ENCODE assay signal across 8 cellular contexts in genomic region chr14:38197001-38197760, GRCh38. TPM values are rescaled to one million over a fixed set of nuclear protein-coding genes. Genes with fewer than 3 reads are reported as not detected.
DNase-seq lines count a peak whose midpoint lies in the region; ATAC-seq, FAIRE-seq and TF ChIP-seq lines count a peak whose summit lies in the region.
"Had no signal": no experiment of that assay in that cellular context is flagged by ENCODE, and none has a peak within 500 bp of the region (broad histone marks: within the 10 kb centered on the region; RNA-seq: fewer than 3 reads in every experiment).

No MANE protein-coding gene starts in this region.

- no peak for FAIRE-seq in endothelial cell of umbilical vein (lab: Jason Lieb, UNC)

- no peaks in the 10 kb centered on the region for H4K20me1 ChIP-seq in MM.1S (ENCODE audit: insufficient read depth, low read length)
- H4K20me1 ChIP-seq in endothelial cell of umbilical vein (replicated peaks; ENCODE audit: control insufficient read depth, extremely low read depth, insufficient read depth, low read length), result no peaks in the 10 kb centered on the region

- H3K36me3 ChIP-seq in MM.1S (replicated peaks; ENCODE audit: insufficient read depth, low read length) (no peaks in the 10 kb centered on the region), endothelial cell of umbilical vein (ENCODE audit: control insufficient read depth in 2 of 2, extremely low read depth in 1 of 2, insufficient read depth in 2 of 2, low read length in 2 of 2) (no peaks in the 10 kb centered on the region), parathyroid adenoma (ENCODE audit: control insufficient read depth, insufficient read depth, low read length) (no peaks in the 10 kb centered on the region)
- H3K36me3 ChIP-seq: SJSA1 had no signal

- H3K9me2 ChIP-seq in MM.1S (replicated peaks; ENCODE audit: insufficient read depth, low read length), result no peaks in the 10 kb centered on the region

- CTCF ChIA-PET in endothelial cell of umbilical vein (lab: Charles Lee), result interaction anchor here (0.9 to 3.3 kb wide), 9 partner anchors 9 to 403 kb away, joined by 3 to 10 read pairs (median 6); partner anchors contain the start of gene SSTR1

- H3K4me2 ChIP-seq in MM.1S (ENCODE audit: low read depth, low read length) (no peak overlapping the region), endothelial cell of umbilical vein (ENCODE audit: insufficient read depth, low read length) (no peak overlapping the region), parathyroid adenoma (ENCODE audit: low read length) (no peak overlapping the region)

- H3K9ac ChIP-seq in MM.1S (ENCODE audit: low read length) (no peak overlapping the region), endothelial cell of umbilical vein (replicated peaks; ENCODE audit: extremely low read depth, insufficient read depth, low read length) (no peak overlapping the region), parathyroid adenoma (no peak overlapping the region)

- no peaks in the 10 kb centered on the region for H3F3A ChIP-seq in MM.1S (ENCODE audit: insufficient read depth, low read length)

- no peak for ATAC-seq in GM21447 (IDR thresholded peaks at IDR 0.05; ENCODE audit: unreplicated experiment)

- TF ChIP-seq POLR2A in endothelial cell of umbilical vein (IDR thresholded peaks at IDR 0.05; ENCODE audit: low read depth, low read length), result no peak

- peak; percentile 38 for DNase-seq in GM03348 (ENCODE audit: low spot score)
- peak; percentile 6 for DNase-seq in MM.1S
- DNase-seq in endothelial cell of umbilical vein (ENCODE audit: low read depth, low spot score), result peak; percentile 23
- no peak for DNase-seq in A172 (ENCODE audit: low spot score)
- DNase-seq in cerebellar nuclear complex (lab: John Stamatoyannopoulos, UW), result no peak

- H3K4me1 ChIP-seq in MM.1S (ENCODE audit: low read length), result no peaks in the 10 kb centered on the region
- no peaks in the 10 kb centered on the region for H3K4me1 ChIP-seq in endothelial cell of umbilical vein (ENCODE audit: control insufficient read depth, extremely low read depth, insufficient read depth, low read length)
- no peaks in the 10 kb centered on the region for H3K4me1 ChIP-seq in parathyroid adenoma
- H3K4me1 ChIP-seq: SJSA1 had no signal

- POLR2A ChIA-PET in endothelial cell of umbilical vein (lab: Charles Lee), result no interaction called here

- dilution Hi-C loops in endothelial cell of umbilical vein (cut with MboI; ENCODE audit: extremely low pct_ligation_motif_present, low sequenced_read_pairs), result no loop called here

- no TSS peak for BruUV-seq in endothelial cell of umbilical vein (replicated peaks; lab: Mats Ljungman, UMichigan)

- no peaks in the 10 kb centered on the region for H3K9me3 ChIP-seq in MM.1S (replicated peaks; ENCODE audit: insufficient read depth, low read length)
- no peaks in the 10 kb centered on the region for H3K9me3 ChIP-seq in endothelial cell of umbilical vein (replicated peaks; ENCODE audit: control insufficient read depth, insufficient read depth, low read length)
- H3K9me3 ChIP-seq in parathyroid adenoma (ENCODE audit: control insufficient read depth, low read length), result no peaks in the 10 kb centered on the region
- H3K9me3 ChIP-seq: SJSA1 had no signal

- intact Hi-C loops in endothelial cell of umbilical vein (cut with micrococcal nuclease), result loop anchor here (1.0 to 2.0 kb wide), 2 partner anchors 210 to 294 kb away; no protein-coding TSS in a partner anchor

- H3K27ac ChIP-seq in MM.1S (ENCODE audit: low read length), result no peak overlapping the region
- H3K27ac ChIP-seq in endothelial cell of umbilical vein (ENCODE audit: insufficient read depth, low read depth, low read length), result no peak overlapping the region
- no peak overlapping the region for H3K27ac ChIP-seq in parathyroid adenoma
- H3K27ac ChIP-seq: SJSA1 had no signal

- H3K4me3 ChIP-seq in MM.1S (ENCODE audit: low read length), result no peak overlapping the region
- H3K4me3 ChIP-seq in endothelial cell of umbilical vein (replicated peaks in 1 of 3; ENCODE audit: insufficient read depth in 1 of 3, low read depth in 1 of 3, low read length in 3 of 3), result no peak overlapping the region
- H3K4me3 ChIP-seq in parathyroid adenoma (ENCODE audit: low read depth, low read length), result no peak overlapping the region
- H3K4me3 ChIP-seq: SJSA1 had no signal

- H3K27me3 ChIP-seq in MM.1S (replicated peaks; ENCODE audit: insufficient read depth, low read length) (no peaks in the 10 kb centered on the region), endothelial cell of umbilical vein (ENCODE audit: control insufficient read depth in 2 of 2, insufficient read depth in 2 of 2, low read length in 2 of 2) (no peaks in the 10 kb centered on the region), parathyroid adenoma (ENCODE audit: control insufficient read depth, insufficient read depth, low read length) (no peaks in the 10 kb centered on the region)
- H3K27me3 ChIP-seq: SJSA1 had no signal

- H2AFZ ChIP-seq in MM.1S (ENCODE audit: low read length) (no peak overlapping the region), endothelial cell of umbilical vein (ENCODE audit: low read depth, low read length) (no peak overlapping the region), parathyroid adenoma (no peak overlapping the region)

- H3K79me2 ChIP-seq in MM.1S (ENCODE audit: low read length), result no peaks in the 10 kb centered on the region
- H3K79me2 ChIP-seq in endothelial cell of umbilical vein (ENCODE audit: control insufficient read depth, insufficient read depth, low read length), result no peaks in the 10 kb centered on the region
- no peaks in the 10 kb centered on the region for H3K79me2 ChIP-seq in parathyroid adenoma

- peak; percentile 35 for TF ChIP-seq CTCF in MM.1S (IDR thresholded peaks at IDR 0.05; ENCODE audit: low read length)
- TF ChIP-seq CTCF in endothelial cell of umbilical vein (IDR thresholded peaks at IDR 0.05; ENCODE audit: extremely low read depth in 1 of 2, insufficient read depth in 1 of 2, low read depth in 1 of 2, low read length in 2 of 2), result peak; percentile 12 to 35
- peak; percentile 50 for TF ChIP-seq CTCF in parathyroid adenoma (IDR thresholded peaks at IDR 0.05)

- no peaks in the 10 kb centered on the region for H3K9me1 ChIP-seq in endothelial cell of umbilical vein (replicated peaks; ENCODE audit: control insufficient read depth, extremely low read depth, insufficient read depth, low read length)

TF ChIP-seq in endothelial cell of umbilical vein, 7 proteins besides CTCF, POLR2A, EP300 and RAD21:
- TF ChIP-seq MYC (IDR thresholded peaks at IDR 0.05; ENCODE audit: low read depth, low read length) (no peak), POLR2AphosphoS5 (IDR thresholded peaks at IDR 0.05; ENCODE audit: insufficient read depth, low read depth, low read length) (no peak), GATA2 (IDR thresholded peaks at IDR 0.05; ENCODE audit: insufficient read depth, insufficient read length, low read depth, low read length) (no peak), EZH2 (IDR thresholded peaks at IDR 0.05; ENCODE audit: borderline replicate concordance, low read depth, low read length, severe bottlenecking) (no peak), FOS (IDR thresholded peaks at IDR 0.05; ENCODE audit: borderline replicate concordance, insufficient read depth, low read length) (no peak), JUN (IDR thresholded peaks at IDR 0.05; ENCODE audit: borderline replicate concordance, insufficient read depth, insufficient read length, low read depth) (no peak), MAX (IDR thresholded peaks at IDR 0.05; ENCODE audit: insufficient read depth, insufficient read length) (no peak)

RNA-seq across cellular contexts. Expression of gene SSTR1, which starts 10.5 kb away (rescaled TPM):
- total RNA-seq in endothelial cell of umbilical vein, result 1.2 and 1.4 TPM in 2 replicates
- polyA plus RNA-seq in endothelial cell of umbilical vein, result 1.9 and 2.2 TPM in 2 replicates
- 1.1 and 1.3 TPM in 2 replicates for polyA plus RNA-seq in endothelial cell of umbilical vein (2011; cell fraction: cytosol; rRNA removed)
- 1.5 and 1.7 TPM in 2 replicates for polyA plus RNA-seq in endothelial cell of umbilical vein (2011; cell fraction: nucleus; rRNA removed)
- 0.12 and 0.39 TPM in 2 replicates for polyA plus RNA-seq in endothelial cell of umbilical vein (2012)
- polyA minus RNA-seq in endothelial cell of umbilical vein, result 1.9 and 2.9 TPM in 2 replicates
- polyA minus RNA-seq in endothelial cell of umbilical vein (2011; cell fraction: cytosol; rRNA and poly(A)+ RNA removed), result 13.7 TPM
- polyA minus RNA-seq in endothelial cell of umbilical vein (2011; cell fraction: nucleus; rRNA and poly(A)+ RNA removed), result 1.5 and 2.1 TPM in 2 replicates
- not detected in 2 replicates for total RNA-seq in A172 (2014; rRNA removed; shearing (Covaris generic))
- total RNA-seq: SJSA1 had no signal

RNA-seq across cellular contexts. Expression of gene CLEC14A, which starts 58.7 kb away (rescaled TPM):
- 396 and 414 TPM in 2 replicates for total RNA-seq in endothelial cell of umbilical vein
- polyA plus RNA-seq in endothelial cell of umbilical vein, result 562 and 569 TPM in 2 replicates
- 388 and 440 TPM in 2 replicates for polyA plus RNA-seq in endothelial cell of umbilical vein (2011; cell fraction: cytosol; rRNA removed)
- polyA plus RNA-seq in endothelial cell of umbilical vein (2011; cell fraction: nucleus; rRNA removed), result 252 and 257 TPM in 2 replicates
- 248 and 278 TPM in 2 replicates for polyA plus RNA-seq in endothelial cell of umbilical vein (2012)
- 365 TPM in 2 replicates for polyA minus RNA-seq in endothelial cell of umbilical vein
- polyA minus RNA-seq in endothelial cell of umbilical vein (2011; cell fraction: cytosol; rRNA and poly(A)+ RNA removed), result not detected
- 235 and 299 TPM in 2 replicates for polyA minus RNA-seq in endothelial cell of umbilical vein (2011; cell fraction: nucleus; rRNA and poly(A)+ RNA removed)
- not detected in 2 replicates for total RNA-seq in A172 (2014; rRNA removed; shearing (Covaris generic))
- total RNA-seq: SJSA1 had no signal

Comparison
In these comparisons a context has a peak if more than half of its experiments do, and no peak if none do; other contexts are left out.
1. DNase-seq: peak in GM03348 (single experiment), MM.1S (single experiment) and endothelial cell of umbilical vein (single experiment); none in A172 (single experiment) and cerebellar nuclear complex (0 of 2).
2. RNA of gene CLEC14A, which starts 58.7 kb away (total RNA-seq): 396 to 414 TPM in endothelial cell of umbilical vein; not detected in A172; every median in the first group is over 100 times any median in the second.
3. Peak in every context shown above with its lines, with median percentiles within 50 percentile points of each other: CTCF ChIP-seq.